8 cellular contexts compared by ENCODE assay signal in genomic region chr10:88091490-88092061, GRCh38.
DNase-seq lines count a peak whose midpoint lies in the region; ATAC-seq, FAIRE-seq and TF ChIP-seq lines count a peak whose summit lies in the region.

No MANE protein-coding gene starts in this region.

- H3K4me1 Mint-ChIP-seq in T-helper 1 cell treated with Interleukin-12 subunit alpha and Interleukin-12 subunit beta and Interleukin-4 antibody, amounts not matched to agents 30 μg/mL and 1 μg/mL, for 36 hours (ENCODE audit: low read depth) = peaks cover 37% of the 10 kb centered on the region

- no peaks in the 10 kb centered on the region for H3K9me3 ChIP-seq in K562 (replicated peaks; ENCODE audit: control insufficient read depth, insufficient read depth, low read depth, low read length)

- peaks cover 9% of the 10 kb centered on the region for H3K36me3 Mint-ChIP-seq in T-helper 1 cell treated with Interleukin-12 subunit alpha and Interleukin-12 subunit beta and Interleukin-4 antibody, amounts not matched to agents 30 μg/mL and 1 μg/mL, for 36 hours (ENCODE audit: low read depth)

- WGBS in K562 (ENCODE audit: insufficient coverage, low coverage, missing lambda C conversion rate) = 1% methylated on average over 4 of the region's 4 CpGs

- H3K4me2 ChIP-seq in K562 (ENCODE audit: insufficient read depth, low read length) = no peak overlapping the region

- H3K27me3 Mint-ChIP-seq in T-helper 1 cell treated with Interleukin-12 subunit alpha and Interleukin-12 subunit beta and Interleukin-4 antibody, amounts not matched to agents 30 μg/mL and 1 μg/mL, for 36 hours (ENCODE audit: low read depth) = peaks cover 49% of the 10 kb centered on the region

- POLR2A ChIA-PET in K562 (lab: Yijun Ruan, JAX) = no interaction called here

- ATAC-seq in GM18873 (IDR thresholded peaks at IDR 0.05; ENCODE audit: low FRiP score, unreplicated experiment) (peak; percentile 77), HG03064 (IDR thresholded peaks at IDR 0.05; ENCODE audit: low read depth, unreplicated experiment) (peak; percentile 85), K562 (no peak)

- no peaks in the 10 kb centered on the region for H4K20me1 ChIP-seq in K562 (replicated peaks; ENCODE audit: control insufficient read depth, insufficient read depth, low read length)

- no peak for DNase-seq in K562 (ENCODE audit: extremely low read depth in 1 of 4, low spot score in 3 of 4)
- peak; percentile 48 for DNase-seq in stimulated activated CD8-positive, alpha-beta memory T cell treated with anti-CD3 and anti-CD28 coated beads, Interleukin-4, amount 100 ng/mL, for 24 hours (ENCODE audit: low read depth)
- no peak for DNase-seq in NCI-H524 (lab: John Stamatoyannopoulos, UW)
- no peak for DNase-seq in NCI-H187 treated with DMSO at 0.1 percent for 48 hours (lab: John Stamatoyannopoulos, UW)
- no peak for DNase-seq in anterior cingulate cortex (lab: John Stamatoyannopoulos, UW)

- TF ChIP-seq EP300 in K562 (IDR thresholded peaks at IDR 0.05; ENCODE audit: low read length) = no peak

- in situ Hi-C loops in K562 (cut with MboI) = loop anchor here (25.0 kb wide), 1 partner anchor 229 kb away; the partner anchor contains the start of genes KLLN and PTEN

- H3K27ac Mint-ChIP-seq in T-helper 1 cell treated with Interleukin-12 subunit alpha and Interleukin-12 subunit beta and Interleukin-4 antibody, amounts not matched to agents 30 μg/mL and 1 μg/mL, for 36 hours = peak overlapping the region; percentile 76

- TF ChIP-seq CTCF in K562 (IDR thresholded peaks at IDR 0.05 in 2 of 3, conservative IDR thresholded peaks at IDR 0.05 in 1 of 3; ENCODE audit: insufficient read depth in 2 of 3, low read depth in 1 of 3, low read length in 3 of 3) = no peak

- no peak for FAIRE-seq in K562 (lab: Jason Lieb, UNC)

- no peak for TF ChIP-seq POLR2A in K562 (conservative IDR thresholded peaks at IDR 0.05)

- CTCF ChIA-PET in K562 (lab: Yijun Ruan, JAX; ENCODE audit: low intra/inter-chr PET ratio) = no interaction called here

- H3K4me3 Mint-ChIP-seq in T-helper 1 cell treated with Interleukin-12 subunit alpha and Interleukin-12 subunit beta and Interleukin-4 antibody, amounts not matched to agents 30 μg/mL and 1 μg/mL, for 36 hours = peak overlapping the region; percentile 24

- H3K27me3 ChIP-seq in K562 (ENCODE audit: control insufficient read depth in 2 of 2, insufficient read depth in 2 of 2, low read length in 2 of 2) = no peaks in the 10 kb centered on the region

- intact Hi-C loops in K562 (cut with micrococcal nuclease) = no loop called here

- H3K9me1 ChIP-seq in K562 (ENCODE audit: control insufficient read depth, insufficient read depth, low read length) = no peaks in the 10 kb centered on the region

- no peak overlapping the region for H2AFZ ChIP-seq in K562 (ENCODE audit: low read depth, low read length)

- H3K9me3 Mint-ChIP-seq in T-helper 1 cell treated with Interleukin-12 subunit alpha and Interleukin-12 subunit beta and Interleukin-4 antibody, amounts not matched to agents 30 μg/mL and 1 μg/mL, for 36 hours = no peaks in the 10 kb centered on the region

- H3K36me3 ChIP-seq in K562 (ENCODE audit: control insufficient read depth, insufficient read depth, low read length) = no peaks in the 10 kb centered on the region

- H3K79me2 ChIP-seq in K562 (ENCODE audit: control insufficient read depth, insufficient read depth, low read length) = no peaks in the 10 kb centered on the region

- H3K4me3 ChIP-seq in K562 = no peak overlapping the region

- H3K27ac ChIP-seq in K562 (ENCODE audit: extremely low read depth, low read depth, low read length) = no peak overlapping the region

- no peak for TF ChIP-seq RAD21 in K562 (CRISPR knock-in tag; conservative IDR thresholded peaks at IDR 0.05 in 1 of 2, IDR thresholded peaks at IDR 0.05 in 1 of 2)

- H3K4me1 ChIP-seq in K562 (replicated peaks in 1 of 2; ENCODE audit: control insufficient read depth in 2 of 2, insufficient read depth in 2 of 2, low read length in 2 of 2) = peaks cover 0 to 7% of the 10 kb centered on the region in 2 experiments; a peak in 2 of 5 replicates

- no TSS peak for BruUV-seq in K562 (replicated peaks; lab: Mats Ljungman, UMichigan)

- no peak overlapping the region for H3K9ac ChIP-seq in K562 (ENCODE audit: insufficient read depth in 1 of 2, low read depth in 2 of 2, low read length in 2 of 2)

TF ChIP-seq in K562, 482 proteins besides CTCF, POLR2A, EP300 and RAD21:
- TF ChIP-seq ZEB2 (IDR thresholded peaks at IDR 0.05) (peak; percentile 16; the same call in 1 of the 2 replicates), ZNF398 (CRISPR knock-in tag; IDR thresholded peaks at IDR 0.05) (no peak), AFF4 (CRISPR knock-in tag; IDR thresholded peaks at IDR 0.05) (no peak), ZNF707 (CRISPR knock-in tag; conservative IDR thresholded peaks at IDR 0.05) (no peak), MCM2 (IDR thresholded peaks at IDR 0.05; ENCODE audit: low read depth) (no peak), ZNF57 (CRISPR knock-in tag; IDR thresholded peaks at IDR 0.05) (no peak), DNMT1 (IDR thresholded peaks at IDR 0.05) (no peak), NEUROD1 (IDR thresholded peaks at IDR 0.05; ENCODE audit: borderline replicate concordance, low read depth, low read length, partially characterized antibody) (no peak), ETS2 (tag; IDR thresholded peaks at IDR 0.05; ENCODE audit: borderline replicate concordance, poor library complexity, severe bottlenecking) (no peak), SNIP1 (IDR thresholded peaks at IDR 0.05; ENCODE audit: low read depth) (no peak), L3MBTL2 (IDR thresholded peaks at IDR 0.05) (peak; percentile 31; the same call in 1 of the 2 replicates)
